Comparison of ENCODE assay signal across 25 cellular contexts in the genomic region with DNA sequence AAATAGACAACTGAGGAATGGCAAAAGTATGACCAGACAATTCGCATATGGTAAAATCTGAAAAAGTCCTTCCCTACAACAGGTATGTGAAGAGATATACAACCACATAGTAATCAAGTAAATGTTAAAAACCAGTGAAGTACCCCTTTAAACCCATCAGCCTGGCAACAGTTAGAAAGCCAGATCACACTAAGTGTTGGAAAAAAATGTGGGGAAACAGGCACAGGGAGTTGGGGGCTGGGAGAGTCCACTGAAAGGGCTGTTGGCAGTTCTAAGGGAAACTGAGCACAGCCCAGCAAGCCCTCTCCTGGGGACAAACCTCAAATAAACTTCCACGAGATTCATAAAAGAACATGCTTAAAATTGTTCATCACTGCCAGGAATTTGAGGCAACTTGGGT.
"Had no signal": no experiment of that assay in that cellular context is flagged by ENCODE, and none has a peak within 500 bp of the region (broad histone marks: within the 10 kb centered on the region; RNA-seq: fewer than 3 reads in every experiment).

No MANE protein-coding gene starts in this region.

- H3K27ac ChIP-seq: neutrophil, pancreas, psoas muscle, right lobe of liver, sigmoid colon, stomach, thoracic aorta, thyroid gland, tibial nerve, vagina had no signal

- H3K9me3 ChIP-seq: neutrophil, pancreas, right lobe of liver, thyroid gland, vagina had no signal

- DNase-seq: naive B cell; naive thymus-derived CD8-positive, alpha-beta T cell; nephron progenitor cell; nucleus accumbens; pancreas; psoas muscle; right cardiac atrium; right lobe of liver; sigmoid colon; small intestine; stimulated activated CD4-positive, alpha-beta T cell treated with anti-CD3 and anti-CD28 coated beads, Interleukin-15, amount 100 ng/mL, for 24 hours; stimulated activated CD4-positive, alpha-beta T cell treated with anti-CD3 and anti-CD28 coated beads, Interleukin-2, amount 100 ng/mL, for 24 hours; stimulated activated CD4-positive, alpha-beta T cell treated with anti-CD3 and anti-CD28 coated beads, Interleukin-2, amount 100 ng/mL, for 48 hours; stimulated activated CD4-positive, alpha-beta T cell treated with anti-CD3 and anti-CD28 coated beads, Interleukin-4, amount 100 ng/mL, for 24 hours; stimulated activated naive B cell treated with anti-CD40 and anti-IgM and Interleukin-4, amounts not matched to agents 10 μg/mL and 1 μg/mL and 100 μg/mL, for 72 hours; stimulated activated naive CD4-positive, alpha-beta T cell treated with Interleukin-2 at 50 U/mL for 16 hours; stomach; thyroid gland; trophoblast cell had no signal

- H3K36me3 ChIP-seq: neutrophil, pancreas, right lobe of liver, sigmoid colon, stomach, thoracic aorta, thyroid gland, tibial nerve, vagina had no signal

- H3K4me3 ChIP-seq: pancreas, psoas muscle, right lobe of liver, sigmoid colon, stomach, thoracic aorta, thyroid gland, tibial nerve, vagina had no signal

- ATAC-seq: naive thymus-derived CD8-positive, alpha-beta T cell; natural killer cell treated with Interleukin-12 subunit alpha and Interleukin-12 subunit beta and Interleukin-15 and Interleukin-18, amount 100 ng/mL, for 72 hours; pancreas; psoas muscle; right cardiac atrium; right lobe of liver; stimulated activated effector memory CD8-positive, alpha-beta T cell treated with anti-CD3 and anti-CD28 coated beads, Interleukin-12 subunit alpha, Interleukin-12 subunit beta, amount 100 ng/mL, for 72 hours; stimulated activated naive B cell treated with anti-CD40 and anti-IgM and Interleukin-4, amounts not matched to agents 10 μg/mL and 1 μg/mL and 100 μg/mL, for 72 hours had no signal

- H3K4me1 ChIP-seq: pancreas, psoas muscle, right lobe of liver, sigmoid colon, stomach, thyroid gland, tibial nerve, vagina had no signal

- H3K27me3 ChIP-seq: pancreas, right lobe of liver, thyroid gland, vagina had no signal
